ENCODE assay signal across 19 cellular contexts in the genomic region with DNA sequence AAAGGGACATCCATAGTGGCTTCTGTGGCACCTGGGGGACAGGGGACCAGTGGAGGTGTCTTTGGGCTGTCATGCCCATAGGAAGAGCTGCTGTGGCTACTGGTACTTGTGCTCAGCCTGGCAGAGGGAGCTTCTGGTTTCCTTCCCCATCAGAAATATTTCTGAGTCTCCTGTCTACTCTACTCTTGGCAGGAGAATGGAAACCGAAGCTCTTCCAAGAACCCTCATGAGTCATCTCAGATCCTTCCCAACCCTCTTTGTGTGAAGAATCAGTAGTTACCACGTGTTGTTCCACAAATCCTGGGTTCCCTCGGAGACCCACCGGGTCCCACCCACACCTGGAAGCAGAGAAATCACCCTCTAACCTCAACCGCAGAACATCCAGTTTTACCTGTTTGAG.
DNase-seq lines count a peak whose midpoint lies in the region; ATAC-seq and TF ChIP-seq lines count a peak whose summit lies in the region.
"Had no signal": no experiment of that assay in that cellular context is flagged by ENCODE, and none has a peak within 500 bp of the region (broad histone marks: within the 10 kb centered on the region; RNA-seq: fewer than 3 reads in every experiment).

No MANE protein-coding gene starts in this region.

- BruUV-seq in mammary epithelial cell (replicated peaks; lab: Mats Ljungman, UMichigan): no TSS peak

- no peak overlapping the region for H3K9ac ChIP-seq in mammary epithelial cell (ENCODE audit: insufficient read depth, low read length)

- no peaks in the 10 kb centered on the region for H3K9me3 ChIP-seq in mammary epithelial cell (replicated peaks; ENCODE audit: insufficient read depth, low read length)
- H3K9me3 ChIP-seq: mucosa of descending colon, pancreas had no signal

- in situ Hi-C loops in mammary epithelial cell (cut with MboI; ENCODE audit: low sequenced_read_pairs in 2 of 2): no loop called here

- H3K79me2 ChIP-seq in mammary epithelial cell (ENCODE audit: insufficient read depth, low read length): no peaks in the 10 kb centered on the region

- H3K27me3 Mint-ChIP-seq in activated T-helper 2 cell treated with anti-CD3 and anti-CD28 coated beads, Interferon-gamma antibody, Interleukin-2, Interleukin-4, amounts not matched to agents 10 μg/mL and 5 μg/mL and 100 μg/mL, durations not matched to agents 14 hours and 24 hours and 36 hours (ENCODE audit: low read depth): no peaks in the 10 kb centered on the region

- no peak overlapping the region for H2AFZ ChIP-seq in mammary epithelial cell (ENCODE audit: low read depth, low read length)

- intact Hi-C loops in mammary epithelial cell (cut with micrococcal nuclease): no loop called here
- intact Hi-C loops in activated T-helper 2 cell treated with anti-CD3 and anti-CD28 coated beads, Interferon-gamma antibody, Interleukin-2, Interleukin-4, amounts not matched to agents 10 μg/mL and 5 μg/mL and 100 μg/mL, durations not matched to agents 14 hours and 24 hours and 36 hours (cut with micrococcal nuclease): no loop called here

- H3K4me1 Mint-ChIP-seq in activated T-helper 2 cell treated with anti-CD3 and anti-CD28 coated beads, Interferon-gamma antibody, Interleukin-2, Interleukin-4, amounts not matched to agents 10 μg/mL and 5 μg/mL and 100 μg/mL, durations not matched to agents 14 hours and 24 hours and 36 hours (ENCODE audit: low read depth): peaks cover 7% of the 10 kb centered on the region

- ATAC-seq in GM21528 (IDR thresholded peaks at IDR 0.05; ENCODE audit: low FRiP score, unreplicated experiment): no peak
- ATAC-seq: activated T-cell treated with anti-CD3 and anti-CD28 coated beads, Interleukin-2, amount 50 U/mL, for 72 hours; mucosa of descending colon; stimulated activated effector memory CD8-positive, alpha-beta T cell treated with anti-CD3 and anti-CD28 coated beads, Interleukin-12 subunit alpha, Interleukin-12 subunit beta, amount 100 ng/mL, for 72 hours had no signal

- no peak overlapping the region for H3K4me2 ChIP-seq in mammary epithelial cell (ENCODE audit: insufficient read depth, low read depth, low read length)

- H3K4me3 ChIP-seq in mammary epithelial cell (replicated peaks in 1 of 3; ENCODE audit: insufficient read depth in 1 of 3, low read depth in 2 of 3, low read length in 3 of 3): no peak overlapping the region
- H3K4me3 ChIP-seq: mucosa of descending colon, pancreas had no signal

- CTCF ChIA-PET in mammary epithelial cell (lab: Charles Lee; ENCODE audit: low non-redundant PET): no interaction called here

- no peak overlapping the region for H3K27ac Mint-ChIP-seq in activated T-helper 2 cell treated with anti-CD3 and anti-CD28 coated beads, Interferon-gamma antibody, Interleukin-2, Interleukin-4, amounts not matched to agents 10 μg/mL and 5 μg/mL and 100 μg/mL, durations not matched to agents 14 hours and 24 hours and 36 hours
- H3K27ac Mint-ChIP-seq: activated T-cell treated with anti-CD3 and anti-CD28 coated beads, Interleukin-2, amount 50 U/mL, for 72 hours; stimulated activated effector memory CD8-positive, alpha-beta T cell treated with anti-CD3 and anti-CD28 coated beads, Interleukin-12 subunit alpha, Interleukin-12 subunit beta, amount 100 ng/mL, for 72 hours had no signal

- no peak overlapping the region for H3K27ac ChIP-seq in mammary epithelial cell (ENCODE audit: insufficient read depth, low read depth, low read length)
- H3K27ac ChIP-seq: pancreas had no signal

- no peaks in the 10 kb centered on the region for H3K9me3 Mint-ChIP-seq in activated T-helper 2 cell treated with anti-CD3 and anti-CD28 coated beads, Interferon-gamma antibody, Interleukin-2, Interleukin-4, amounts not matched to agents 10 μg/mL and 5 μg/mL and 100 μg/mL, durations not matched to agents 14 hours and 24 hours and 36 hours
- H3K9me3 Mint-ChIP-seq: stimulated activated effector memory CD8-positive, alpha-beta T cell treated with anti-CD3 and anti-CD28 coated beads, Interleukin-12 subunit alpha, Interleukin-12 subunit beta, amount 100 ng/mL, for 72 hours had no signal

- dilution Hi-C loops in mammary epithelial cell (cut with HindIII; ENCODE audit: low sequenced_read_pairs): no loop called here

- H3K27me3 ChIP-seq in mammary epithelial cell (ENCODE audit: insufficient read depth, low read length): no peaks in the 10 kb centered on the region
- H3K27me3 ChIP-seq: pancreas had no signal

- WGBS in mammary epithelial cell (ENCODE audit: low coverage, missing lambda C conversion rate): 28% methylated on average over 5 of the region's 5 CpGs

- H3K4me1 ChIP-seq in mammary epithelial cell (ENCODE audit: insufficient read depth, low read length): peaks cover 11% of the 10 kb centered on the region
- H3K4me1 ChIP-seq: pancreas had no signal

- no peaks in the 10 kb centered on the region for H3K36me3 Mint-ChIP-seq in activated T-helper 2 cell treated with anti-CD3 and anti-CD28 coated beads, Interferon-gamma antibody, Interleukin-2, Interleukin-4, amounts not matched to agents 10 μg/mL and 5 μg/mL and 100 μg/mL, durations not matched to agents 14 hours and 24 hours and 36 hours (ENCODE audit: low read depth)
- H3K36me3 Mint-ChIP-seq: stimulated activated effector memory CD8-positive, alpha-beta T cell treated with anti-CD3 and anti-CD28 coated beads, Interleukin-12 subunit alpha, Interleukin-12 subunit beta, amount 100 ng/mL, for 72 hours had no signal

- no peaks in the 10 kb centered on the region for H4K20me1 ChIP-seq in mammary epithelial cell (ENCODE audit: insufficient read depth, low read length)

- H3K4me3 Mint-ChIP-seq in activated T-helper 2 cell treated with anti-CD3 and anti-CD28 coated beads, Interferon-gamma antibody, Interleukin-2, Interleukin-4, amounts not matched to agents 10 μg/mL and 5 μg/mL and 100 μg/mL, durations not matched to agents 14 hours and 24 hours and 36 hours (ENCODE audit: low read depth): no peak overlapping the region
- H3K4me3 Mint-ChIP-seq: activated T-cell treated with anti-CD3 and anti-CD28 coated beads, Interleukin-2, amount 50 U/mL, for 72 hours; stimulated activated effector memory CD8-positive, alpha-beta T cell treated with anti-CD3 and anti-CD28 coated beads, Interleukin-12 subunit alpha, Interleukin-12 subunit beta, amount 100 ng/mL, for 72 hours had no signal

- no peaks in the 10 kb centered on the region for H3K36me3 ChIP-seq in mammary epithelial cell (ENCODE audit: insufficient read depth, low read length)
- H3K36me3 ChIP-seq: pancreas had no signal

- DNase-seq in AG09319 (ENCODE audit: extremely low read depth, low read depth) (peak; percentile 24), LoVo (ENCODE audit: low spot score) (peak; percentile 16), mammary epithelial cell (peak; percentile 72), iris pigment epithelial cell (ENCODE audit: low read depth) (peak; percentile 51), mesenteric fat pad (ENCODE audit: low spot score) (no peak), mucosa of gallbladder (ENCODE audit: low spot score) (no peak)
- no peak for DNase-seq in activated T-helper 2 cell treated with anti-CD3 and anti-CD28 coated beads, Interferon-gamma antibody, Interleukin-2, Interleukin-4, amounts not matched to agents 10 μg/mL and 5 μg/mL and 100 μg/mL, durations not matched to agents 14 hours and 24 hours and 36 hours (ENCODE audit: low spot score)
- DNase-seq: ACHN; activated CD4-positive, alpha-beta T cell treated with anti-CD3 and anti-CD28 coated beads, Interleukin-2, amount 50 U/mL, for 48 hours; activated T-cell treated with anti-CD3 and anti-CD28 coated beads, Interleukin-2, amount 50 U/mL, for 72 hours; hippocampal formation; Karpas-422; left cardiac atrium; mucosa of descending colon; NCI-H510A treated with DMSO at 0.1 percent for 48 hours; OCI-M1; pancreas had no signal

- TF ChIP-seq CTCF in AG09319 (IDR thresholded peaks at IDR 0.05; ENCODE audit: low read depth, low read length) (no peak), mammary epithelial cell (conservative IDR thresholded peaks at IDR 0.05 in 1 of 2, IDR thresholded peaks at IDR 0.05 in 1 of 2; ENCODE audit: extremely low read depth in 1 of 2, insufficient read depth in 1 of 2, low read depth in 1 of 2, low read length in 2 of 2) (no peak)

Comparison
In these comparisons a context has a peak if more than half of its experiments do, and no peak if none do; other contexts are left out.
1. DNase-seq: peak in AG09319 (single experiment), LoVo (single experiment), mammary epithelial cell (single experiment) and iris pigment epithelial cell (single experiment); none in activated T-helper 2 cell treated with anti-CD3 and anti-CD28 coated beads, Interferon-gamma antibody, Interleukin-2, Interleukin-4, amounts not matched to agents 10 μg/mL and 5 μg/mL and 100 μg/mL, durations not matched to agents 14 hours and 24 hours and 36 hours (single experiment), mesenteric fat pad (single experiment) and mucosa of gallbladder (single experiment).